9 cellular contexts compared by ENCODE assay signal in genomic region chr2:149331023-149331400, GRCh38. TPM values are rescaled to one million over a fixed set of nuclear protein-coding genes. Genes with fewer than 3 reads are reported as not detected.
DNase-seq lines count a peak whose midpoint lies in the region; ATAC-seq and TF ChIP-seq lines count a peak whose summit lies in the region.
"Had no signal": no experiment of that assay in that cellular context is flagged by ENCODE, and none has a peak within 500 bp of the region (broad histone marks: within the 10 kb centered on the region; RNA-seq: fewer than 3 reads in every experiment).

No MANE protein-coding gene starts in this region.

- no peaks in the 10 kb centered on the region for H3K27me3 ChIP-seq in HCT116 (ENCODE audit: insufficient read depth, low read length)
- H3K27me3 ChIP-seq in iPS-18a (ENCODE audit: control insufficient read depth, insufficient read depth, low read length) = peaks cover 22% of the 10 kb centered on the region
- H3K27me3 ChIP-seq: thyroid gland had no signal

- RAD21 ChIA-PET in HCT116 (lab: Charles Lee; ENCODE audit: low non-redundant PET in 1 of 2, low total read pairs in 2 of 2, uncharacterized antibody in 2 of 2, unreplicated experiment in 2 of 2) = no interaction called here

- peak overlapping the region; percentile 91 for H3K4me2 ChIP-seq in HCT116 (ENCODE audit: low read length)

- no peak for TF ChIP-seq RAD21 in HCT116 (IDR thresholded peaks at IDR 0.05; ENCODE audit: low read depth)

- H3K36me3 ChIP-seq in HCT116 (ENCODE audit: control insufficient read depth in 1 of 2, insufficient read depth in 2 of 2, low read length in 2 of 2) = no peaks in the 10 kb centered on the region
- H3K36me3 ChIP-seq in iPS-18a (ENCODE audit: control insufficient read depth, low read depth, low read length) = no peaks in the 10 kb centered on the region
- H3K36me3 ChIP-seq: thyroid gland had no signal

- TF ChIP-seq POLR2A in HCT116 (IDR thresholded peaks at IDR 0.05; ENCODE audit: borderline replicate concordance, extremely low read depth, insufficient read depth, insufficient read length) = no peak

- peak overlapping the region; percentile 54 for H3K9ac ChIP-seq in HCT116 (ENCODE audit: low read length)
- peak overlapping the region; percentile 58 for H3K9ac ChIP-seq in iPS-18a (ENCODE audit: low read length)

- H3K27ac Mint-ChIP-seq in T-helper 17 cell (no peak overlapping the region), T-cell (no peak overlapping the region)

- DNase-seq in HCT116 (ENCODE audit: low read depth, low spot score) = no peak
- no peak for DNase-seq in T-helper 17 cell
- no peak for DNase-seq in DMS114 treated with DMSO at 0.1 percent for 48 hours (lab: John Stamatoyannopoulos, UW; ENCODE audit: unreplicated experiment)
- DNase-seq in T-cell = no peak
- no peak for DNase-seq in SW 1271 (lab: John Stamatoyannopoulos, UW)
- no peak for DNase-seq in NCI-H1930 (lab: John Stamatoyannopoulos, UW)

- no peaks in the 10 kb centered on the region for H3K9me3 Mint-ChIP-seq in T-cell

- peak overlapping the region; percentile 65 to 69 for H3K4me3 ChIP-seq in HCT116 (replicated peaks in 1 of 2; ENCODE audit: low read depth in 1 of 2, low read length in 2 of 2)
- H3K4me3 ChIP-seq in iPS-18a (ENCODE audit: low read length) = peak overlapping the region; percentile 95
- peak overlapping the region; percentile 32 to 61 (median 47) for H3K4me3 ChIP-seq in skin epidermis

- H3K36me3 Mint-ChIP-seq in T-helper 17 cell (ENCODE audit: low read depth) (peaks cover 10% of the 10 kb centered on the region), T-cell (no peaks in the 10 kb centered on the region)

- CTCF ChIA-PET in HCT116 (lab: Charles Lee) (no interaction called here), T-cell (lab: Charles Lee) (no interaction called here)

- peaks cover 74% of the 10 kb centered on the region for H3K27me3 Mint-ChIP-seq in T-helper 17 cell
- peaks cover 56 to 57% of the 10 kb centered on the region in 2 donors for H3K27me3 Mint-ChIP-seq in T-cell

- ATAC-seq in HCT116 = no peak
- ATAC-seq in T-helper 17 cell = no peak
- ATAC-seq in T-cell (replicated peaks in 1 of 4) = no peak

- BruUV-seq in HCT116 (replicated peaks; lab: Mats Ljungman, UMichigan) = no TSS peak

- no peaks in the 10 kb centered on the region for H3K9me2 ChIP-seq in HCT116 (ENCODE audit: insufficient read depth)

- H3K4me3 Mint-ChIP-seq in T-helper 17 cell (peak overlapping the region; percentile 60), T-cell (no peak overlapping the region)

- H3K9me3 ChIP-seq in HCT116 (ENCODE audit: control insufficient read depth in 1 of 2, insufficient read depth in 1 of 2, low read depth in 1 of 2, low read length in 2 of 2) = no peaks in the 10 kb centered on the region
- no peaks in the 10 kb centered on the region for H3K9me3 ChIP-seq in T-helper 17 cell (ENCODE audit: control insufficient read depth, low read length, poor library complexity, severe bottlenecking)
- no peaks in the 10 kb centered on the region for H3K9me3 ChIP-seq in iPS-18a (ENCODE audit: control insufficient read depth, low read depth, low read length)
- H3K9me3 ChIP-seq: thyroid gland had no signal

- H3K27ac ChIP-seq in HCT116 (ENCODE audit: low read depth, low read length) = peak overlapping the region; percentile 6; the same call in 1 of the 2 replicates
- no peak overlapping the region for H3K27ac ChIP-seq in iPS-18a (ENCODE audit: low read length)
- H3K27ac ChIP-seq in skin epidermis = peak overlapping the region in 1 of 21 experiments; percentile 35
- H3K27ac ChIP-seq: thyroid gland had no signal

- H3K4me1 ChIP-seq in HCT116 (ENCODE audit: control insufficient read depth in 1 of 2, insufficient read depth in 2 of 2, low read length in 2 of 2) (peaks cover 6 to 14% of the 10 kb centered on the region in 2 experiments; a peak in 2 of 4 replicates), iPS-18a (ENCODE audit: control insufficient read depth, low read depth, low read length) (peaks cover 13% of the 10 kb centered on the region)

- no peaks in the 10 kb centered on the region for H4K20me1 ChIP-seq in HCT116 (ENCODE audit: insufficient read depth)

- peak overlapping the region; percentile 60 for H2AFZ ChIP-seq in HCT116 (ENCODE audit: low read depth, low read length, poor library complexity, severe bottlenecking)

- POLR2A ChIA-PET in HCT116 (lab: Charles Lee) (no interaction called here), T-cell (lab: Charles Lee) (no interaction called here)

- intact Hi-C loops in HCT116 (cut with micrococcal nuclease) = no loop called here

- no peak for TF ChIP-seq CTCF in HCT116 (IDR thresholded peaks at IDR 0.05 in 2 of 3, conservative IDR thresholded peaks at IDR 0.05 in 1 of 3; ENCODE audit: borderline replicate concordance in 1 of 3, insufficient read depth in 1 of 3, low read depth in 2 of 3, low read length in 2 of 3)

- peaks cover 4% of the 10 kb centered on the region for H3K4me1 Mint-ChIP-seq in T-helper 17 cell
- H3K4me1 Mint-ChIP-seq in T-cell = peaks cover 0 to 10% (median 7%) of the 10 kb centered on the region in 3 donors

- H3K79me2 ChIP-seq in HCT116 (ENCODE audit: insufficient read depth, low read length) = no peaks in the 10 kb centered on the region

TF ChIP-seq in HCT116, 20 proteins besides CTCF, POLR2A, EP300 and RAD21 (continues in another document):
- TF ChIP-seq TCF7L2 (IDR thresholded peaks at IDR 0.05; ENCODE audit: borderline replicate concordance, extremely low read depth, insufficient read depth, insufficient read length) = no peak
- no peak for TF ChIP-seq YY1 (IDR thresholded peaks at IDR 0.05; ENCODE audit: extremely low read depth, insufficient replicate concordance, low read depth, low read length)
- no peak for TF ChIP-seq POLR2AphosphoS5 (IDR thresholded peaks at IDR 0.05; ENCODE audit: low read depth, low read length)
- no peak for TF ChIP-seq FOSL1 (IDR thresholded peaks at IDR 0.05; ENCODE audit: low read depth)
- no peak for TF ChIP-seq ZFX (IDR thresholded peaks at IDR 0.05)
- TF ChIP-seq REST (IDR thresholded peaks at IDR 0.05; ENCODE audit: low read depth) = no peak
- no peak for TF ChIP-seq CEBPB (IDR thresholded peaks at IDR 0.05; ENCODE audit: low read depth)
- TF ChIP-seq SIN3A (IDR thresholded peaks at IDR 0.05; ENCODE audit: low read depth) = no peak
- no peak for TF ChIP-seq SP1 (IDR thresholded peaks at IDR 0.05; ENCODE audit: low read depth)
- TF ChIP-seq EZH2phosphoT487 (IDR thresholded peaks at IDR 0.05; ENCODE audit: borderline replicate concordance) = no peak
- TF ChIP-seq, protein P1, sequence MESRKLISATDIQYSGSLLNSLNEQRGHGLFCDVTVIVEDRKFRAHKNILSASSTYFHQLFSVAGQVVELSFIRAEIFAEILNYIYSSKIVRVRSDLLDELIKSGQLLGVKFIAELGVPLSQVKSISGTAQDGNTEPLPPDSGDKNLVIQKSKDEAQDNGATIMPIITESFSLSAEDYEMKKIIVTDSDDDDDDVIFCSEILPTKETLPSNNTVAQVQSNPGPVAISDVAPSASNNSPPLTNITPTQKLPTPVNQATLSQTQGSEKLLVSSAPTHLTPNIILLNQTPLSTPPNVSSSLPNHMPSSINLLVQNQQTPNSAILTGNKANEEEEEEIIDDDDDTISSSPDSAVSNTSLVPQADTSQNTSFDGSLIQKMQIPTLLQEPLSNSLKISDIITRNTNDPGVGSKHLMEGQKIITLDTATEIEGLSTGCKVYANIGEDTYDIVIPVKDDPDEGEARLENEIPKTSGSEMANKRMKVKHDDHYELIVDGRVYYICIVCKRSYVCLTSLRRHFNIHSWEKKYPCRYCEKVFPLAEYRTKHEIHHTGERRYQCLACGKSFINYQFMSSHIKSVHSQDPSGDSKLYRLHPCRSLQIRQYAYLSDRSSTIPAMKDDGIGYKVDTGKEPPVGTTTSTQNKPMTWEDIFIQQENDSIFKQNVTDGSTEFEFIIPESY (IDR thresholded peaks at IDR 0.05; ENCODE audit: extremely low read depth, insufficient replicate concordance, low read length) = no peak
- TF ChIP-seq EGR1 (IDR thresholded peaks at IDR 0.05; ENCODE audit: low read depth) = no peak
- no peak for TF ChIP-seq EZH2 (IDR thresholded peaks at IDR 0.05)
- TF ChIP-seq, protein P2, sequence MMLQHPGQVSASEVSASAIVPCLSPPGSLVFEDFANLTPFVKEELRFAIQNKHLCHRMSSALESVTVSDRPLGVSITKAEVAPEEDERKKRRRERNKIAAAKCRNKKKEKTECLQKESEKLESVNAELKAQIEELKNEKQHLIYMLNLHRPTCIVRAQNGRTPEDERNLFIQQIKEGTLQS (IDR thresholded peaks at IDR 0.05) = no peak
- no peak for TF ChIP-seq ZNF274 (IDR thresholded peaks at IDR 0.05; ENCODE audit: low read depth, low read length)
- TF ChIP-seq MAX (IDR thresholded peaks at IDR 0.05) = no peak
- TF ChIP-seq SRF (IDR thresholded peaks at IDR 0.05; ENCODE audit: low read depth) = no peak
- no peak for TF ChIP-seq JUND (IDR thresholded peaks at IDR 0.05)

RNA-seq across cellular contexts. Expression of gene LYPD6, which starts 0.6 kb away (rescaled TPM):
- total RNA-seq in HCT116 (2021; ENCODE audit: unreplicated experiment) = 3.0 TPM
- 1.3 and 1.5 TPM in 2 replicates for polyA plus RNA-seq in HCT116 (2012)
- total RNA-seq in T-helper 17 cell = not detected
- not detected for total RNA-seq in T-cell
